In genomic region chr2:159155315-159155714, GRCh38 we compare ENCODE assay signal across 16 cellular contexts.
DNase-seq lines count a peak whose midpoint lies in the region; ATAC-seq and TF ChIP-seq lines count a peak whose summit lies in the region.
"Had no signal": no experiment of that assay in that cellular context is flagged by ENCODE, and none has a peak within 500 bp of the region (broad histone marks: within the 10 kb centered on the region; RNA-seq: fewer than 3 reads in every experiment).

No MANE protein-coding gene starts in this region.

- 0 out of 2 replicates have a peak overlapping the region, but pooled peaks have one; percentile 29 for H3K27ac ChIP-seq in C4-2B
- no peak overlapping the region for H3K27ac ChIP-seq in endodermal cell (ENCODE audit: low read depth, low read length)

- DNase-seq in endodermal cell (peak; percentile 85), mesothelial cell of epicardium (ENCODE audit: low spot score in 2 of 2, unreplicated experiment in 2 of 2) (no peak), GDM1 (lab: John Stamatoyannopoulos, UW) (no peak), HK-2 (ENCODE audit: unreplicated experiment) (no peak)
- DNase-seq: activated naive CD4-positive, alpha-beta T cell treated with anti-CD3 and anti-CD28 coated beads, Interleukin-2, amount 10 ng/mL, durations not matched to agents 7 days and 5 days; erythroblast; NCI-H1694 treated with DMSO at 0.1 percent for 48 hours; RPMI8226; stimulated activated CD4-positive, alpha-beta T cell treated with anti-CD3 and anti-CD28 coated beads, Interleukin-4, amount 100 ng/mL, for 1 hour; stimulated activated naive B cell treated with anti-CD40 and anti-IgM and Interleukin-4, amounts not matched to agents 10 μg/mL and 1 μg/mL and 100 μg/mL, for 72 hours had no signal

- H3K4me3 Mint-ChIP-seq in endodermal cell: no peak overlapping the region
- H3K4me3 Mint-ChIP-seq in mesothelial cell of epicardium: peak overlapping the region; percentile 30
- H3K4me3 Mint-ChIP-seq: activated naive CD4-positive, alpha-beta T cell treated with anti-CD3 and anti-CD28 coated beads, Interleukin-2, amount 10 ng/mL, durations not matched to agents 7 days and 5 days; central memory CD8-positive, alpha-beta T cell; stimulated activated naive B cell treated with anti-CD40 and anti-IgM and Interleukin-4, amounts not matched to agents 10 μg/mL and 1 μg/mL and 100 μg/mL, for 72 hours had no signal

- TF ChIP-seq EP300 in Ishikawa (IDR thresholded peaks at IDR 0.05; ENCODE audit: borderline replicate concordance): peak; percentile 100

- H3K9me3 Mint-ChIP-seq in endodermal cell (no peaks in the 10 kb centered on the region), mesothelial cell of epicardium (no peaks in the 10 kb centered on the region)
- H3K9me3 Mint-ChIP-seq: activated naive CD4-positive, alpha-beta T cell treated with anti-CD3 and anti-CD28 coated beads, Interleukin-2, amount 10 ng/mL, durations not matched to agents 7 days and 5 days; central memory CD8-positive, alpha-beta T cell; stimulated activated naive B cell treated with anti-CD40 and anti-IgM and Interleukin-4, amounts not matched to agents 10 μg/mL and 1 μg/mL and 100 μg/mL, for 72 hours had no signal

- H3K36me3 Mint-ChIP-seq in endodermal cell (ENCODE audit: low read depth) (no peaks in the 10 kb centered on the region), mesothelial cell of epicardium (peaks cover 12% of the 10 kb centered on the region)
- H3K36me3 Mint-ChIP-seq: activated naive CD4-positive, alpha-beta T cell treated with anti-CD3 and anti-CD28 coated beads, Interleukin-2, amount 10 ng/mL, durations not matched to agents 7 days and 5 days; stimulated activated naive B cell treated with anti-CD40 and anti-IgM and Interleukin-4, amounts not matched to agents 10 μg/mL and 1 μg/mL and 100 μg/mL, for 72 hours had no signal

- H3K36me3 ChIP-seq in endodermal cell (ENCODE audit: control insufficient read depth, insufficient read depth, low read length): peaks cover 84% of the 10 kb centered on the region

- H3K27me3 ChIP-seq in endodermal cell (ENCODE audit: control insufficient read depth, insufficient read depth, low read length, poor library complexity, severe bottlenecking): no peaks in the 10 kb centered on the region

- H3K27me3 Mint-ChIP-seq in endodermal cell (ENCODE audit: insufficient read depth): no peaks in the 10 kb centered on the region
- no peaks in the 10 kb centered on the region for H3K27me3 Mint-ChIP-seq in mesothelial cell of epicardium (ENCODE audit: low read depth)
- H3K27me3 Mint-ChIP-seq: activated naive CD4-positive, alpha-beta T cell treated with anti-CD3 and anti-CD28 coated beads, Interleukin-2, amount 10 ng/mL, durations not matched to agents 7 days and 5 days; central memory CD8-positive, alpha-beta T cell had no signal

- H3K4me1 Mint-ChIP-seq in endodermal cell (peaks cover 7% of the 10 kb centered on the region), mesothelial cell of epicardium (peaks cover 68% of the 10 kb centered on the region)

- ATAC-seq in HG03378 (IDR thresholded peaks at IDR 0.05; ENCODE audit: unreplicated experiment) (no peak), GM19397 (IDR thresholded peaks at IDR 0.05; ENCODE audit: unreplicated experiment) (no peak)
- ATAC-seq: HepG2; stimulated activated naive B cell treated with anti-CD40 and anti-IgM and Interleukin-4, amounts not matched to agents 10 μg/mL and 1 μg/mL and 100 μg/mL, for 72 hours had no signal

- H3K4me1 ChIP-seq in endodermal cell (ENCODE audit: control insufficient read depth, insufficient read depth, low read length): peaks cover 3% of the 10 kb centered on the region

- TF ChIP-seq CTCF in C4-2B (conservative IDR thresholded peaks at IDR 0.05): no peak
- no peak for TF ChIP-seq CTCF in endodermal cell (conservative IDR thresholded peaks at IDR 0.05)
- TF ChIP-seq CTCF in mesothelial cell of epicardium (IDR thresholded peaks at IDR 0.05; ENCODE audit: unreplicated experiment): no peak

- no peak overlapping the region for H3K9ac ChIP-seq in endodermal cell (ENCODE audit: extremely low read depth, low read length, poor library complexity, severe bottlenecking)

- H3K27ac Mint-ChIP-seq in endodermal cell (no peak overlapping the region), mesothelial cell of epicardium (peak overlapping the region; percentile 94)
- H3K27ac Mint-ChIP-seq: activated naive CD4-positive, alpha-beta T cell treated with anti-CD3 and anti-CD28 coated beads, Interleukin-2, amount 10 ng/mL, durations not matched to agents 7 days and 5 days; stimulated activated naive B cell treated with anti-CD40 and anti-IgM and Interleukin-4, amounts not matched to agents 10 μg/mL and 1 μg/mL and 100 μg/mL, for 72 hours had no signal

- H3K4me3 ChIP-seq in endodermal cell (ENCODE audit: low read length): no peak overlapping the region

- TF ChIP-seq RAD21 in Ishikawa (IDR thresholded peaks at IDR 0.05; ENCODE audit: low read depth): peak; percentile 37

- 91 to 93% methylated on average over 5 to 6 of the region's 6 CpGs for WGBS in endodermal cell (ENCODE audit: insufficient coverage in 1 of 2, insufficient read length in 1 of 2), 2 experiments

- no peaks in the 10 kb centered on the region for H3K9me3 ChIP-seq in endodermal cell (ENCODE audit: control insufficient read depth, low read length)

TF ChIP-seq in Ishikawa, 13 proteins besides CTCF, POLR2A, EP300 and RAD21:
- peak; percentile 63; the same call in 1 of the 2 replicates for TF ChIP-seq CEBPB (IDR thresholded peaks at IDR 0.05)
- TF ChIP-seq YY1 (IDR thresholded peaks at IDR 0.05; ENCODE audit: low read depth): peak; percentile 68
- TF ChIP-seq REST (IDR thresholded peaks at IDR 0.05; ENCODE audit: low read depth): no peak
- no peak for TF ChIP-seq ZBTB7A (IDR thresholded peaks at IDR 0.05; ENCODE audit: low read depth)
- no peak for TF ChIP-seq TAF1 (IDR thresholded peaks at IDR 0.05; ENCODE audit: low read depth)
- TF ChIP-seq TCF12 (IDR thresholded peaks at IDR 0.05; ENCODE audit: low read depth): peak; percentile 99
- peak; percentile 98 for TF ChIP-seq FOXM1 (IDR thresholded peaks at IDR 0.05; ENCODE audit: borderline replicate concordance, low read depth)
- TF ChIP-seq NFIC (IDR thresholded peaks at IDR 0.05): peak; percentile 98
- TF ChIP-seq USF1 (IDR thresholded peaks at IDR 0.05): 0 out of 2 replicates have a peak, but pooled peaks have one; percentile 15
- no peak for TF ChIP-seq EGR1 (IDR thresholded peaks at IDR 0.05)
- TF ChIP-seq TEAD4 (IDR thresholded peaks at IDR 0.05): peak; percentile 100
- 0 out of 2 replicates have a peak, but pooled peaks have one; percentile 17 for TF ChIP-seq CREB1 (IDR thresholded peaks at IDR 0.05; ENCODE audit: low read depth)
- TF ChIP-seq MAX (IDR thresholded peaks at IDR 0.05): peak; percentile 85
